14 cellular contexts compared by ENCODE assay signal in the genomic region with DNA sequence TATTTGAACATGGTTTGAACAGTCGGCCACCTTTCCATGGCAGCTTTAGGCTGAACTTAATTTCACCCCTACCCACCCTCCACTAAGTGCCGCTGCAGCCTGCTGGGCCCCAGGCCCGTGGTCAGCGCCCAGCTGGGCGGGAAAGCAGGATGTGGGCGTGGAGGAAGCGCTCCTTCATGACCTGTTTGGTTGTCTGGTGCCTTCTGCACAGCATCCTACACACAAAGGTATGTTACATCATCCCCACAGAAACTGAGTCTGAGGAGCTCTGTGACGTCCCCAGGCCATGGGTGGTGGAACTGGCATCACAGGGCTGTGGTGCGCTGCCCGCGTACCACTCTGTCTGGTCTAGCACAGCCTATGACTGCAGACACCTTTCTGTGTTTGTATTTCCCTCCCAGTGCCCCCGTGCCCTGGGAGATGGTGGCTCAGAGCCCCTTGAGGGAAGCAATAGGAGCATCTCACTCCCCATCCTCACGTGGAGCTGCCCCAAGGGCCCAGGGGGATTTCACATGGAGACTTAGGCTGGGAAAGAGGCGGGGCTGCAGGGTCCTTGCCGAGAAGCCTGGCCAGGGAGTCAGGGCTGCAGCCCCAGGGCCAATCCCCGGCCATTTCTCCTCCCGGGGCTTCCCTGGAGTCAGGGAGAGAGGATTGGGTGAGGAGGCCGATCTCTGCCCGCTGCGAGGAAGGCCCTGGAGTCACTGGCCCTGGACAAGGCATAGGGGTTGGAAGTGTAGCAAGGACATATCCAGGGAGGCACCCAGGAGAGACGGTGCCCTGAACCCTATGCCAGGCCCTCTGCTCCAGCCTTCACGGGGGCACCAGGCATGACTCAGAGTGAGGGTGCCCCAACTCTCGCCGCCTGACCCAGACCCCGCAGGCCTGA. TPM values are rescaled to one million over a fixed set of nuclear protein-coding genes. Genes with fewer than 3 reads are reported as not detected.
DNase-seq lines count a peak whose midpoint lies in the region; ATAC-seq and TF ChIP-seq lines count a peak whose summit lies in the region.
"Had no signal": no experiment of that assay in that cellular context is flagged by ENCODE, and none has a peak within 500 bp of the region (broad histone marks: within the 10 kb centered on the region; RNA-seq: fewer than 3 reads in every experiment).

No MANE protein-coding gene starts in this region.

- no peaks in the 10 kb centered on the region for H3K4me1 ChIP-seq in IMR-90 (ENCODE audit: control insufficient read depth, insufficient read depth, low read length)
- H3K4me1 ChIP-seq: adrenal gland, parathyroid adenoma had no signal

- H3K9me3 Mint-ChIP-seq in activated naive CD8-positive, alpha-beta T cell treated with anti-CD3 and anti-CD28 coated beads, Interleukin-2, amount 10 ng/mL, durations not matched to agents 7 days and 5 days, result no peaks in the 10 kb centered on the region

- H4K20me1 ChIP-seq in IMR-90 (ENCODE audit: insufficient read depth, low read length), result no peaks in the 10 kb centered on the region

- ATAC-seq in IMR-90 (ENCODE audit: low read depth) (no peak), sciatic nerve (no peak), HG03565 (IDR thresholded peaks at IDR 0.05; ENCODE audit: unreplicated experiment) (no peak)
- peak; percentile 63 for ATAC-seq in activated naive CD8-positive, alpha-beta T cell treated with anti-CD3 and anti-CD28 coated beads, Interleukin-2, amount 10 ng/mL, durations not matched to agents 7 days and 5 days (ENCODE audit: low read depth)
- ATAC-seq: left lung had no signal

- no peak overlapping the region for H2BK120ac ChIP-seq in IMR-90 (ENCODE audit: low read depth, low read length)

- TF ChIP-seq CTCF in IMR-90 (conservative IDR thresholded peaks at IDR 0.05; ENCODE audit: low read depth, low read length), result no peak
- no peak for TF ChIP-seq CTCF in GM20000 (IDR thresholded peaks at IDR 0.05; ENCODE audit: extremely low read depth, missing control alignments)
- TF ChIP-seq CTCF in GM10266 (IDR thresholded peaks at IDR 0.05; ENCODE audit: control insufficient read depth, insufficient read depth, low read depth, missing control alignments), result no peak

- no peak overlapping the region for H4K91ac ChIP-seq in IMR-90 (ENCODE audit: insufficient read depth, low read depth, low read length)

- peaks cover 34% of the 10 kb centered on the region for H3K36me3 Mint-ChIP-seq in activated naive CD8-positive, alpha-beta T cell treated with anti-CD3 and anti-CD28 coated beads, Interleukin-2, amount 10 ng/mL, durations not matched to agents 7 days and 5 days

- no peak overlapping the region for H3K56ac ChIP-seq in IMR-90 (ENCODE audit: extremely low read depth, insufficient read depth, low read length)

- peaks cover 38% of the 10 kb centered on the region for H3K4me1 Mint-ChIP-seq in activated naive CD8-positive, alpha-beta T cell treated with anti-CD3 and anti-CD28 coated beads, Interleukin-2, amount 10 ng/mL, durations not matched to agents 7 days and 5 days

- no peaks in the 10 kb centered on the region for H3K79me1 ChIP-seq in IMR-90 (ENCODE audit: low read depth in 1 of 2, low read length in 2 of 2)

- no peak overlapping the region for H4K5ac ChIP-seq in IMR-90 (ENCODE audit: low read depth, low read length)

- H3K9ac ChIP-seq in IMR-90 (ENCODE audit: low read depth, low read length), result no peak overlapping the region
- H3K9ac ChIP-seq: parathyroid adenoma had no signal

- no peak for TF ChIP-seq POLR2A in IMR-90 (IDR thresholded peaks at IDR 0.05; ENCODE audit: low read depth, low read length)

- H3K27me3 Mint-ChIP-seq in activated naive CD8-positive, alpha-beta T cell treated with anti-CD3 and anti-CD28 coated beads, Interleukin-2, amount 10 ng/mL, durations not matched to agents 7 days and 5 days, result no peaks in the 10 kb centered on the region

- intact Hi-C loops in IMR-90 (cut with micrococcal nuclease) (no loop called here), sciatic nerve (cut with DNase I) (no loop called here)

- no peak for TF ChIP-seq RAD21 in IMR-90 (IDR thresholded peaks at IDR 0.05; ENCODE audit: low read length)

- peak overlapping the region; percentile 21 for H2AFZ ChIP-seq in IMR-90 (replicated peaks; ENCODE audit: low read length, poor library complexity)
- H2AFZ ChIP-seq: parathyroid adenoma, PC-9 had no signal

- no peak overlapping the region for H2AK5ac ChIP-seq in IMR-90 (ENCODE audit: low read depth, low read length)

- no peak overlapping the region for H2BK5ac ChIP-seq in IMR-90 (ENCODE audit: low read depth, low read length, poor library complexity, severe bottlenecking)

- H4K8ac ChIP-seq in IMR-90 (ENCODE audit: low read depth in 2 of 2, low read length in 2 of 2), result no peak overlapping the region

- H3K4me3 Mint-ChIP-seq in activated naive CD8-positive, alpha-beta T cell treated with anti-CD3 and anti-CD28 coated beads, Interleukin-2, amount 10 ng/mL, durations not matched to agents 7 days and 5 days, result peak overlapping the region; percentile 32

- 0% methylated on average over 1 of the region's 25 CpGs; no CpG with 5 or more reads in 1 of the 2 experiments for WGBS in IMR-90 (ENCODE audit: extremely low coverage in 2 of 2, insufficient read length in 1 of 2), 2 experiments

- H2BK15ac ChIP-seq in IMR-90 (ENCODE audit: low read depth, low read length), result no peak overlapping the region

- H3K14ac ChIP-seq in IMR-90 (replicated peaks; ENCODE audit: low read depth, low read length), result no peak overlapping the region

- H2BK20ac ChIP-seq in IMR-90 (ENCODE audit: low read depth, low read length), result no peak overlapping the region

- dilution Hi-C loops in IMR-90 (cut with HindIII; ENCODE audit: low sequenced_read_pairs, unreplicated experiment), result no loop called here

- DNase-seq in IMR-90 (no peak), T-helper 2 cell (peak in 3 of 5 experiments; percentile 18 to 43 (median 39)), sciatic nerve (ENCODE audit: low spot score) (peak; percentile 43), NOMO-1 treated with dmso at 0.1 percent for 144 hours (lab: John Stamatoyannopoulos, UW; ENCODE audit: unreplicated experiment) (no peak), GM20000 (ENCODE audit: low spot score) (no peak), GM10266 (ENCODE audit: extremely low spot score) (no peak)
- peak; percentile 61 for DNase-seq in activated naive CD8-positive, alpha-beta T cell treated with anti-CD3 and anti-CD28 coated beads, Interleukin-2, amount 10 ng/mL, durations not matched to agents 7 days and 5 days
- DNase-seq: PC-9 had no signal

- H3K9me3 ChIP-seq in IMR-90 (ENCODE audit: control insufficient read depth, insufficient read depth, low read length), result no peaks in the 10 kb centered on the region
- H3K9me3 ChIP-seq: adrenal gland, left lung had no signal

- H3K9me1 ChIP-seq in IMR-90 (ENCODE audit: insufficient read depth, low read length), result no peaks in the 10 kb centered on the region

- BruUV-seq in IMR-90 (replicated peaks; lab: Mats Ljungman, UMichigan), result no TSS peak

- no peak overlapping the region for H3K4ac ChIP-seq in IMR-90 (ENCODE audit: low read depth, low read length)

- no peak overlapping the region for H3K27ac ChIP-seq in IMR-90 (ENCODE audit: insufficient read depth, low read length)
- H3K27ac ChIP-seq: adrenal gland, left lung, parathyroid adenoma, PC-9, VCaP had no signal

- in situ Hi-C loops in IMR-90 (cut with MboI; ENCODE audit: low sequenced_read_pairs), result loop anchor here (25.0 kb wide), 1 partner anchor 291 kb away; no protein-coding TSS in a partner anchor

- CTCF ChIA-PET in IMR-90 (lab: Yijun Ruan, JAX), result interaction anchor here (0.5 kb wide), 1 partner anchor 281 kb away, joined by 3 read pairs; no protein-coding TSS in a partner anchor

- no peak overlapping the region for H2AK9ac ChIP-seq in IMR-90 (replicated peaks; ENCODE audit: low read depth, low read length, poor library complexity)

- no peak overlapping the region for H3K4me2 ChIP-seq in IMR-90 (ENCODE audit: low read depth, low read length)
- H3K4me2 ChIP-seq: PC-9 had no signal

- H3K18ac ChIP-seq in IMR-90 (ENCODE audit: low read depth, low read length), result no peak overlapping the region

- H3K27ac Mint-ChIP-seq in activated naive CD8-positive, alpha-beta T cell treated with anti-CD3 and anti-CD28 coated beads, Interleukin-2, amount 10 ng/mL, durations not matched to agents 7 days and 5 days, result peak overlapping the region; percentile 84

- H3K36me3 ChIP-seq in IMR-90 (ENCODE audit: control insufficient read depth, insufficient read depth, low read length), result no peaks in the 10 kb centered on the region

- peaks cover 10% of the 10 kb centered on the region for H3K27me3 ChIP-seq in IMR-90 (ENCODE audit: control insufficient read depth, insufficient read depth, low read length)
- H3K27me3 ChIP-seq: adrenal gland, left lung had no signal

- POLR2A ChIA-PET in IMR-90 (lab: Charles Lee; ENCODE audit: unreplicated experiment), result no interaction called here
- POLR2A ChIA-PET in activated naive CD8-positive, alpha-beta T cell treated with anti-CD3 and anti-CD28 coated beads, Interleukin-2, amount 10 ng/mL, durations not matched to agents 7 days and 5 days (lab: Charles Lee), result interaction anchor here (0.6 to 1.2 kb wide), 3 partner anchors 39 to 52 kb away, joined by 3 to 8 read pairs (median 4); no protein-coding TSS in a partner anchor

- H3K4me3 ChIP-seq in IMR-90 (ENCODE audit: insufficient read depth, low read depth, low read length), result no peak overlapping the region
- H3K4me3 ChIP-seq: adrenal gland, left lung, PC-9 had no signal

- no peak overlapping the region for H3K23ac ChIP-seq in IMR-90 (ENCODE audit: low read depth, low read length)

TF ChIP-seq in IMR-90, 13 proteins besides CTCF, POLR2A, EP300 and RAD21 (continues in another document):
- TF ChIP-seq, protein P1, sequence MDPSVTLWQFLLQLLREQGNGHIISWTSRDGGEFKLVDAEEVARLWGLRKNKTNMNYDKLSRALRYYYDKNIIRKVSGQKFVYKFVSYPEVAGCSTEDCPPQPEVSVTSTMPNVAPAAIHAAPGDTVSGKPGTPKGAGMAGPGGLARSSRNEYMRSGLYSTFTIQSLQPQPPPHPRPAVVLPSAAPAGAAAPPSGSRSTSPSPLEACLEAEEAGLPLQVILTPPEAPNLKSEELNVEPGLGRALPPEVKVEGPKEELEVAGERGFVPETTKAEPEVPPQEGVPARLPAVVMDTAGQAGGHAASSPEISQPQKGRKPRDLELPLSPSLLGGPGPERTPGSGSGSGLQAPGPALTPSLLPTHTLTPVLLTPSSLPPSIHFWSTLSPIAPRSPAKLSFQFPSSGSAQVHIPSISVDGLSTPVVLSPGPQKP (IDR thresholded peaks at IDR 0.05; ENCODE audit: borderline replicate concordance, low read depth, low read length), result no peak
- TF ChIP-seq RFX5 (IDR thresholded peaks at IDR 0.05; ENCODE audit: low read depth, low read length) (no peak), FOS (IDR thresholded peaks at IDR 0.05; ENCODE audit: low read depth, low read length) (no peak)

RNA-seq across cellular contexts. Expression of a gene that starts 37.5 kb away (rescaled TPM):
- total RNA-seq in IMR-90 (2012; rRNA removed) (0.28 and 0.54 TPM in 2 replicates), sciatic nerve (6.6 TPM)
- 1.0 and 1.5 TPM in 2 replicates for polyA plus RNA-seq in IMR-90 (2012; rRNA removed)
- 0.25 and 2.3 TPM in 2 replicates for polyA plus RNA-seq in IMR-90 (2012; cell fraction: cytosol; rRNA removed)
- 1.2 TPM in 2 replicates for polyA plus RNA-seq in IMR-90 (2012; cell fraction: nucleus; rRNA removed; ENCODE audit: low replicate concordance)
- total RNA-seq in activated naive CD8-positive, alpha-beta T cell treated with anti-CD3 and anti-CD28 coated beads, Interleukin-2, amount 10 ng/mL, durations not matched to agents 7 days and 5 days, result 10 to 100 TPM; 68.0 to 70.4 TPM
- total RNA-seq: glomerular endothelial cell had no signal

Comparison
In these comparisons a context has a peak if more than half of its experiments do, and no peak if none do; other contexts are left out.
1. DNase-seq: peak in T-helper 2 cell (3 of 5), activated naive CD8-positive, alpha-beta T cell treated with anti-CD3 and anti-CD28 coated beads, Interleukin-2, amount 10 ng/mL, durations not matched to agents 7 days and 5 days (single experiment) and sciatic nerve (single experiment); none in IMR-90 (single experiment), NOMO-1 treated with dmso at 0.1 percent for 144 hours (single experiment), GM20000 (single experiment) and GM10266 (single experiment).